Comparison of ENCODE assay signal across 1 cellular context in the genomic region with DNA sequence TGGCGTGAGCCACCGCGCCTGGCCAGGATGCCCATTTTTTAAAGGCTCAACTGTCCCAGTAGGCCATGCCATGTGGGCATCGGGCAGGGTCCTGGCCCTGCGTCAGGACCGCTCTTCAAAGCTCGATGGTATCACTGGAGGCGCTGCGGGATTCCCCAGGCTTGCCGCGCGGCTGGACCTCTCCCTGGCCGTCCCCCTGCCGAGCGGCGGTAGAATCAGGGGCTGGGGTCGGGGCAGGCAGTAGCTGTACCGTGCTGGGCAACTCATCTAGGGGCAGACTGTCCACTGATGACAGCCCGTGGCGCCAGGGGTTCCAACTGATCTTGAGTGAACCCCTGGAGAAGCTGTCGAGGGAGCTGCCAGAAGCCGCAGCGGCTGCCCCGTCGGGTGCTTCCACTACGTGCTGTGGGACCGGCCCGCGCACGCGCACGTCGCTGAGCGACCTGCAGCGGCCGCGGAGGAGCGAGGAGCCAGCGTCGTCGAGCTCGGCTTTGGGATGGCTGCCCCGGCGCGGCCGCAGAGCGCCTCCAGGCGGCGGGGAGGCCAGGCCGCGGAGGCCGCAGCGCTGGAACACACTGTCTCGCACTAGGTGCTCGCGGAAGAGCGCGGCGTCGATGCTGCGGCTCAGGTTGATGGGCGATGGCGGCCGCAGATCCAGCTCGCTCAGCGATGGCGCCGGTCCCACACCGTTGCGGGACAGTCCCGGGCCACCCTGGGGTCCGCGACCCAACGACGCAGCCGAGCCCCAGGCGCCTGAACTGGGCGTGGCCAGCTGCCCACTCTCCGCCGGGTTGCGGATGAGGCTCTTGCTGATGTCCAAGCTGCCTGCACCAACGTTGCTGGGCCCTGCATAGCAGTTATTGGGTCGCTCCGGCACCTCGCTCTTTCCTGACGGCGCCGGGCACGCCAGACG.
TF ChIP-seq lines count a peak whose summit lies in the region.

No MANE protein-coding gene starts in this region.

TF ChIP-seq in A549, 52 proteins besides CTCF, POLR2A, EP300 and RAD21 (continued from another document):
- TF ChIP-seq HDAC2 (IDR thresholded peaks at IDR 0.05): no peak; the same call in 1 of the 2 replicates
TF ChIP-seq in A549: peak in this region for 12.
